ENCODE assay signal across 19 cellular contexts in the genomic region with DNA sequence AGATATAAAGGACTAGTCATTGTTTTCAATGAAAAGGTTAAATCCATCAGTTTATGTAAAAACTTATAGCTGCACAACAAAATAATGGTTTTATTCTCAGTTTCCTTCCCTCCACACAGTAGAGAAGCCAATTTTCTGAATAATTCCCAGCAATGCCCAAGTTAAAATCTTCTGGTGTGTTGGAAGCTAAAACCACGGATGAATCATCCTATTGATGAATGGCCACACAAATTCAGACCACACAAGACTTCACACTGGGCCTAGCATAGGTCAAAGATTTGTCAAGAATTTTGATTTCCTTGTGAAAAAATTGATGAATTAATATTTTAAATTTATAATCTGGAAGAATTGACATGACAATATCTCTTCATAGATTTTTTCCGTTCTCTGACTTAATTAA.
DNase-seq lines count a peak whose midpoint lies in the region; ATAC-seq, FAIRE-seq and TF ChIP-seq lines count a peak whose summit lies in the region.
"Had no signal": no experiment of that assay in that cellular context is flagged by ENCODE, and none has a peak within 500 bp of the region (broad histone marks: within the 10 kb centered on the region; RNA-seq: fewer than 3 reads in every experiment).

No MANE protein-coding gene starts in this region.

- in situ Hi-C loops in ACHN (cut with HindIII; ENCODE audit: low pct_ligation_motif_present, low pct_unique_long_range_greater_than_20kb, low sequenced_read_pairs) = no loop called here

- no peaks in the 10 kb centered on the region for H3K79me2 ChIP-seq in astrocyte (ENCODE audit: insufficient read depth, low read length)

- TF ChIP-seq CTCF in astrocyte (IDR thresholded peaks at IDR 0.05; ENCODE audit: insufficient read depth, low read depth, low read length) = no peak

- H4K20me1 ChIP-seq in astrocyte (ENCODE audit: insufficient read depth, low read length) = no peaks in the 10 kb centered on the region

- H3K36me3 Mint-ChIP-seq in astrocyte (ENCODE audit: low read depth, unreplicated experiment) = no peaks in the 10 kb centered on the region
- no peaks in the 10 kb centered on the region for H3K36me3 Mint-ChIP-seq in CD8-positive, alpha-beta memory T cell
- H3K36me3 Mint-ChIP-seq: neural progenitor cell; stimulated activated memory B cell treated with anti-CD40 and anti-IgM and Interleukin-4, amounts not matched to agents 10 μg/mL and 1 μg/mL and 100 μg/mL, for 72 hours had no signal

- no peak overlapping the region for H2AFZ ChIP-seq in astrocyte (ENCODE audit: low read depth, low read length)
- H2AFZ ChIP-seq: neural progenitor cell had no signal

- POLR2A ChIA-PET in CD8-positive, alpha-beta memory T cell (lab: Charles Lee) = no interaction called here

- H3K4me2 ChIP-seq in astrocyte (ENCODE audit: low read length) = no peak overlapping the region
- H3K4me2 ChIP-seq: neural progenitor cell had no signal

- CTCF ChIA-PET in CD8-positive, alpha-beta memory T cell (lab: Charles Lee) = no interaction called here

- H3K27ac Mint-ChIP-seq in astrocyte (ENCODE audit: unreplicated experiment) = peak overlapping the region; percentile 88
- no peak overlapping the region for H3K27ac Mint-ChIP-seq in CD8-positive, alpha-beta memory T cell
- H3K27ac Mint-ChIP-seq: neural progenitor cell; stimulated activated memory B cell treated with anti-CD40 and anti-IgM and Interleukin-4, amounts not matched to agents 10 μg/mL and 1 μg/mL and 100 μg/mL, for 72 hours had no signal

- H3K9ac ChIP-seq in astrocyte (ENCODE audit: low read length) = no peak overlapping the region
- H3K9ac ChIP-seq: neural progenitor cell had no signal

- H3K9me3 Mint-ChIP-seq in astrocyte (ENCODE audit: unreplicated experiment) = peaks cover 4% of the 10 kb centered on the region
- H3K9me3 Mint-ChIP-seq in CD8-positive, alpha-beta memory T cell = peaks cover 3 to 28% (median 10%) of the 10 kb centered on the region in 5 donors

- peak; percentile 62 for DNase-seq in ACHN
- DNase-seq in HS-27A (ENCODE audit: low read depth) = peak; percentile 34
- DNase-seq in astrocyte (ENCODE audit: low read depth) = peak; percentile 90
- DNase-seq in foreskin melanocyte = peak; percentile 32
- no peak for DNase-seq in midbrain (lab: John Stamatoyannopoulos, UW)
- DNase-seq in CD8-positive, alpha-beta memory T cell = no peak
- no peak for DNase-seq in caudate nucleus (lab: John Stamatoyannopoulos, UW)
- DNase-seq: activated CD4-positive, alpha-beta T cell treated with anti-CD3 and anti-CD28 coated beads for 1 hour; activated gamma-delta T cell; cortex of kidney; islet precursor cell; MG63; NCI-H187; NCI-H345; SHP77 treated with DMSO at 0.1 percent for 48 hours had no signal

- no peaks in the 10 kb centered on the region for H3K36me3 ChIP-seq in astrocyte (ENCODE audit: insufficient read depth, low read length)
- no peaks in the 10 kb centered on the region for H3K36me3 ChIP-seq in CD8-positive, alpha-beta memory T cell (ENCODE audit: insufficient read depth, low read length)
- H3K36me3 ChIP-seq: MG63, neural progenitor cell, tibial nerve had no signal

- H3K27me3 ChIP-seq in astrocyte (ENCODE audit: insufficient read depth, low read length) = no peaks in the 10 kb centered on the region
- H3K27me3 ChIP-seq in CD8-positive, alpha-beta memory T cell (ENCODE audit: insufficient read depth, low read length, poor library complexity, severe bottlenecking) = no peaks in the 10 kb centered on the region
- H3K27me3 ChIP-seq: MG63, neural progenitor cell, tibial nerve had no signal

- peaks cover 18% of the 10 kb centered on the region for H3K4me1 Mint-ChIP-seq in astrocyte (ENCODE audit: low read depth, unreplicated experiment)
- H3K4me1 Mint-ChIP-seq in CD8-positive, alpha-beta memory T cell = no peaks in the 10 kb centered on the region
- H3K4me1 Mint-ChIP-seq: stimulated activated memory B cell treated with anti-CD40 and anti-IgM and Interleukin-4, amounts not matched to agents 10 μg/mL and 1 μg/mL and 100 μg/mL, for 72 hours had no signal

- FAIRE-seq in astrocyte (lab: Jason Lieb, UNC) = no peak

- H3K27me3 Mint-ChIP-seq in astrocyte (ENCODE audit: low read depth, unreplicated experiment) = no peaks in the 10 kb centered on the region
- no peaks in the 10 kb centered on the region for H3K27me3 Mint-ChIP-seq in CD8-positive, alpha-beta memory T cell
- H3K27me3 Mint-ChIP-seq: stimulated activated memory B cell treated with anti-CD40 and anti-IgM and Interleukin-4, amounts not matched to agents 10 μg/mL and 1 μg/mL and 100 μg/mL, for 72 hours had no signal

- H3K4me3 Mint-ChIP-seq in astrocyte (ENCODE audit: unreplicated experiment) = no peak overlapping the region
- H3K4me3 Mint-ChIP-seq in CD8-positive, alpha-beta memory T cell = no peak overlapping the region
- H3K4me3 Mint-ChIP-seq: neural progenitor cell; stimulated activated memory B cell treated with anti-CD40 and anti-IgM and Interleukin-4, amounts not matched to agents 10 μg/mL and 1 μg/mL and 100 μg/mL, for 72 hours had no signal

- H3K4me1 ChIP-seq in astrocyte (ENCODE audit: insufficient read depth, low read length) = no peaks in the 10 kb centered on the region
- no peaks in the 10 kb centered on the region for H3K4me1 ChIP-seq in CD8-positive, alpha-beta memory T cell (ENCODE audit: insufficient read depth, low read length)
- H3K4me1 ChIP-seq: neural progenitor cell, tibial nerve had no signal

- no peak for ATAC-seq in GM21526 (IDR thresholded peaks at IDR 0.05; ENCODE audit: low FRiP score, unreplicated experiment)
- ATAC-seq: stimulated activated memory B cell treated with anti-CD40 and anti-IgM and Interleukin-4, amounts not matched to agents 10 μg/mL and 1 μg/mL and 100 μg/mL, for 72 hours had no signal

- H3K4me3 ChIP-seq in astrocyte (ENCODE audit: insufficient read depth, low read depth, low read length) = no peak overlapping the region
- no peak overlapping the region for H3K4me3 ChIP-seq in CD8-positive, alpha-beta memory T cell (ENCODE audit: low read length)
- H3K4me3 ChIP-seq: MG63, neural progenitor cell, tibial nerve had no signal

- H3K27ac ChIP-seq in astrocyte (ENCODE audit: low read depth, low read length) (no peak overlapping the region), caudate nucleus (ENCODE audit: low read depth, low read length) (no peak overlapping the region)
- H3K27ac ChIP-seq in CD8-positive, alpha-beta memory T cell (ENCODE audit: low read depth, low read length) = no peak overlapping the region
- H3K27ac ChIP-seq: neural progenitor cell, tibial nerve had no signal

- no peaks in the 10 kb centered on the region for H3K9me3 ChIP-seq in astrocyte (ENCODE audit: insufficient read depth, low read depth, low read length)
- H3K9me3 ChIP-seq in CD8-positive, alpha-beta memory T cell (ENCODE audit: low read length) = no peaks in the 10 kb centered on the region
- H3K9me3 ChIP-seq: MG63 had no signal

Comparison
In these comparisons a context has a peak if more than half of its experiments do, and no peak if none do; other contexts are left out.
1. DNase-seq: peak in ACHN (single experiment), HS-27A (single experiment), astrocyte (single experiment) and foreskin melanocyte (single experiment); none in midbrain (single experiment), CD8-positive, alpha-beta memory T cell (0 of 5) and caudate nucleus (0 of 61).